ENCODE assay signal across 23 cellular contexts in the genomic region with DNA sequence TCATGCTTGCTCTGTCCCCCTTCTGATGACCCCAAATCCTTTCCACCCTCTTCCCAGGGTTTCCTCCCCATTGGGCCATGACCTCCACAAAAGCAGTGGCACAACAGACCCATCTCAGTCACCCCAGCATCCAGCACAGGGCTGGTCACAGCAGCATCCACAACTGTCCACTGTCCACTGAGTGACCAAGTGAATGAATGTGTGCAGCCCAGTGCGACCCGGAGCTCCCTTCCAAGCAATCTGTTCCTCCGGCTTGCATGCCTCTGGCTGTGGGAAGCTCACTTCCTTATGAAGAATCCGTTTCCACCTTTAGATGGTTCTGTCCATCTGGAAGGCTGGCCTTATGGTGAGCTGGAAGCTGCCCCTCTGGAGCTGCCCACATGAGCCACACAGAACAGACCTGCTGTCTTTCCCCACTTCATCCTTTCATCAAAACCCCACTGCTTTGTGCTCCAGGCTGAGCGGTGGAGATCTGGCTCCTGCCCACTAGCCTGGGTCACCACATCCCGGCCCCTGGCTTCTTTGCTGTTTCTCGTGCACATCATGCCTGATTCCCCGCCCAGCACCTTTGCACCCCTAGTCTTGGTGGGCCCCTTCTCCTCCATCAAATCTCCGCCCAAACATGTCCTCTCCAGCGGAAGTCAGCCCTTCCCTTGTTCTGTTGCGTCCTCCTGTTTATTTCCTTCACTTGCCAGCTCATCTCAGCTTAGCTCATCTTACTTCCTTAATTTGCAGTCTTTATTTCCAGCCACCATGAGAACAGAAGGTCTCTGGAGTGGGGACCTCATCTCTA.
DNase-seq lines count a peak whose midpoint lies in the region; ATAC-seq and TF ChIP-seq lines count a peak whose summit lies in the region.
"Had no signal": no experiment of that assay in that cellular context is flagged by ENCODE, and none has a peak within 500 bp of the region (broad histone marks: within the 10 kb centered on the region; RNA-seq: fewer than 3 reads in every experiment).

No MANE protein-coding gene starts in this region.

- TF ChIP-seq CTCF in RWPE1 (conservative IDR thresholded peaks at IDR 0.05; ENCODE audit: low read depth) (no peak), neutrophil (IDR thresholded peaks at IDR 0.05) (no peak)

- no peak overlapping the region for H3K4me3 Mint-ChIP-seq in dendritic cell treated with granulocyte-macrophage colony-stimulating factor and Interleukin-4, amounts not matched to agents 40 ng/mL and 50 ng/mL, for 4 days
- H3K4me3 Mint-ChIP-seq: activated naive CD8-positive, alpha-beta T cell; naive B cell; stimulated activated naive B cell treated with anti-CD40 and anti-IgM and Interleukin-4, amounts not matched to agents 10 μg/mL and 1 μg/mL and 100 μg/mL, for 72 hours; WTC11 had no signal

- peaks cover 10% of the 10 kb centered on the region for H3K27me3 ChIP-seq in neutrophil
- H3K27me3 ChIP-seq: ascending aorta, pancreas, right atrium auricular region, testis had no signal

- no peaks in the 10 kb centered on the region for H3K9me3 Mint-ChIP-seq in dendritic cell treated with granulocyte-macrophage colony-stimulating factor and Interleukin-4, amounts not matched to agents 40 ng/mL and 50 ng/mL, for 4 days
- H3K9me3 Mint-ChIP-seq: IgD-negative memory B cell; naive B cell; stimulated activated naive B cell treated with anti-CD40 and anti-IgM and Interleukin-4, amounts not matched to agents 10 μg/mL and 1 μg/mL and 100 μg/mL, for 72 hours; WTC11 had no signal

- ATAC-seq in HG03045 (IDR thresholded peaks at IDR 0.05; ENCODE audit: unreplicated experiment), result no peak
- ATAC-seq: heart right ventricle; left lobe of liver; pancreas; stimulated activated naive B cell treated with anti-CD40 and anti-IgM and Interleukin-4, amounts not matched to agents 10 μg/mL and 1 μg/mL and 100 μg/mL, for 72 hours; WTC11 had no signal

- intact Hi-C loops in dendritic cell treated with granulocyte-macrophage colony-stimulating factor and Interleukin-4, amounts not matched to agents 40 ng/mL and 50 ng/mL, for 4 days (cut with micrococcal nuclease), result no loop called here

- POLR2A ChIA-PET in RWPE1 (lab: Yijun Ruan, JAX; ENCODE audit: low non-redundant PET), result no interaction called here

- H3K4me3 ChIP-seq in neutrophil (ENCODE audit: low read depth in 1 of 2, low read length in 1 of 2), result peak overlapping the region in 1 of 2 experiments; percentile 24
- H3K4me3 ChIP-seq: ascending aorta, heart right ventricle, pancreas, right atrium auricular region, testis had no signal

- in situ Hi-C loops in KBM-7 (cut with MboI; ENCODE audit: low pct_unique_long_range_greater_than_20kb, low sequenced_read_pairs), result no loop called here

- no peaks in the 10 kb centered on the region for H3K36me3 Mint-ChIP-seq in dendritic cell treated with granulocyte-macrophage colony-stimulating factor and Interleukin-4, amounts not matched to agents 40 ng/mL and 50 ng/mL, for 4 days (ENCODE audit: low read depth)
- H3K36me3 Mint-ChIP-seq: activated naive CD8-positive, alpha-beta T cell; IgD-negative memory B cell; naive B cell; stimulated activated naive B cell treated with anti-CD40 and anti-IgM and Interleukin-4, amounts not matched to agents 10 μg/mL and 1 μg/mL and 100 μg/mL, for 72 hours; WTC11 had no signal

- peaks cover 24 to 25% of the 10 kb centered on the region in 2 experiments for H3K4me1 ChIP-seq in neutrophil (ENCODE audit: control insufficient read depth in 1 of 2, insufficient read depth in 1 of 2, low read depth in 1 of 2, low read length in 1 of 2)

- peaks cover 37% of the 10 kb centered on the region for H3K4me1 Mint-ChIP-seq in dendritic cell treated with granulocyte-macrophage colony-stimulating factor and Interleukin-4, amounts not matched to agents 40 ng/mL and 50 ng/mL, for 4 days (ENCODE audit: low read depth)
- H3K4me1 Mint-ChIP-seq: naive B cell had no signal

- H3K27ac ChIP-seq in RWPE1, result peak overlapping the region; percentile 30
- H3K27ac ChIP-seq in neutrophil, result peak overlapping the region; percentile 87
- H3K27ac ChIP-seq: ascending aorta, C4-2B, pancreas, right atrium auricular region, testis had no signal

- peaks cover 3% of the 10 kb centered on the region for H3K27me3 Mint-ChIP-seq in dendritic cell treated with granulocyte-macrophage colony-stimulating factor and Interleukin-4, amounts not matched to agents 40 ng/mL and 50 ng/mL, for 4 days

- H3K9me3 ChIP-seq in neutrophil, result no peaks in the 10 kb centered on the region
- H3K9me3 ChIP-seq: ascending aorta, heart right ventricle, pancreas, right atrium auricular region, testis had no signal

- peak overlapping the region; percentile 28 for H3K27ac Mint-ChIP-seq in dendritic cell treated with granulocyte-macrophage colony-stimulating factor and Interleukin-4, amounts not matched to agents 40 ng/mL and 50 ng/mL, for 4 days
- H3K27ac Mint-ChIP-seq: activated naive CD8-positive, alpha-beta T cell; IgD-negative memory B cell; stimulated activated naive B cell treated with anti-CD40 and anti-IgM and Interleukin-4, amounts not matched to agents 10 μg/mL and 1 μg/mL and 100 μg/mL, for 72 hours had no signal

- DNase-seq in KBM-7, result peak; percentile 64
- no peak for DNase-seq in RWPE1 (ENCODE audit: low spot score)
- DNase-seq in T1000 (lab: John Stamatoyannopoulos, UW), result no peak
- no peak for DNase-seq in DMS79 treated with DMSO at 0.1 percent for 48 hours (lab: John Stamatoyannopoulos, UW)
- DNase-seq in OCI-M2 (lab: John Stamatoyannopoulos, UW; ENCODE audit: unreplicated experiment), result no peak
- DNase-seq: activated CD8-positive, alpha-beta memory T cell treated with anti-CD3 and anti-CD28 coated beads, Interleukin-2, amount 50 U/mL, for 4 hours; heart right ventricle; naive B cell; NCI-H1436 treated with DMSO at 0.1 percent for 48 hours; pancreas; stimulated activated CD4-positive, alpha-beta T cell treated with anti-CD3 and anti-CD28 coated beads, Interleukin-4, amount 100 ng/mL, for 1 hour; stimulated activated naive B cell treated with anti-CD40 and anti-IgM and Interleukin-4, amounts not matched to agents 10 μg/mL and 1 μg/mL and 100 μg/mL, for 72 hours; testis had no signal

- H3K36me3 ChIP-seq in neutrophil, result no peaks in the 10 kb centered on the region
- H3K36me3 ChIP-seq: ascending aorta, heart right ventricle, pancreas, right atrium auricular region had no signal

- CTCF ChIA-PET in RWPE1 (lab: Yijun Ruan, JAX), result interaction anchor here (0.6 kb wide), 1 partner anchor 16 kb away, joined by 3 read pairs; no protein-coding TSS in a partner anchor
